In genomic region chr12:56129914-56130495, GRCh38 we compare ENCODE assay signal across 8 cellular contexts. TPM values are rescaled to one million over a fixed set of nuclear protein-coding genes. Genes with fewer than 3 reads are reported as not detected.
A peak's percentile ranks its signal among the peaks of the same experiment; 100 is the strongest.
DNase-seq lines count a peak whose midpoint lies in the region; ATAC-seq and TF ChIP-seq lines count a peak whose summit lies in the region.
"Not testable (repeated sequence)": the region's sequence is repeated elsewhere in the genome, so short reads cannot be mapped to it uniquely, and the experiment has no call there.

No MANE protein-coding gene starts in this region.

- not testable (repeated sequence) for ATAC-seq in T-helper 17 cell

- not testable (repeated sequence) for H3K27me3 ChIP-seq in BJ (ENCODE audit: control insufficient read depth, insufficient read depth, low read length); HUES6 (ENCODE audit: control insufficient read depth, insufficient read depth, low read length); ascending aorta; neural progenitor cell; subcutaneous abdominal adipose tissue (ENCODE audit: control insufficient read depth in 5 of 5, insufficient read depth in 4 of 5, low read length in 5 of 5)

- not testable (repeated sequence) for H3K27ac ChIP-seq in HUES6 (ENCODE audit: low read depth, low read length); neural progenitor cell
- H3K27ac ChIP-seq in ascending aorta: peak overlapping the region; percentile 87 to 88
- H3K27ac ChIP-seq in subcutaneous abdominal adipose tissue (ENCODE audit: low read depth, low read length): peak overlapping the region; percentile 95

- H3K9me3 ChIP-seq in HUES6 (ENCODE audit: control insufficient read depth, insufficient read depth, low read depth, low read length); T-helper 17 cell (ENCODE audit: control insufficient read depth, low read length, poor library complexity, severe bottlenecking); ascending aorta; neural progenitor cell (ENCODE audit: low read depth); subcutaneous abdominal adipose tissue (ENCODE audit: control insufficient read depth in 5 of 5, low read length in 5 of 5): not testable (repeated sequence)

- peaks cover 18% of the 10 kb centered on the region for H3K4me1 ChIP-seq in HUES6 (ENCODE audit: control insufficient read depth, insufficient read depth, low read length)
- peaks cover 9 to 21% of the 10 kb centered on the region in 2 donors for H3K4me1 ChIP-seq in ascending aorta
- peaks cover 18% of the 10 kb centered on the region for H3K4me1 ChIP-seq in neural progenitor cell
- peaks cover 18 to 62% (median 52%) of the 10 kb centered on the region in 5 donors for H3K4me1 ChIP-seq in subcutaneous abdominal adipose tissue (ENCODE audit: control insufficient read depth in 5 of 5, insufficient read depth in 5 of 5, low read length in 5 of 5)

- H3K79me2 ChIP-seq in neural progenitor cell (ENCODE audit: low read depth): peaks cover 33% of the 10 kb centered on the region

- H4K20me1 ChIP-seq in neural progenitor cell (ENCODE audit: low read depth): peaks cover 16% of the 10 kb centered on the region

- H3K9me3 Mint-ChIP-seq in neural progenitor cell: not testable (repeated sequence)

- H3K4me1 Mint-ChIP-seq in T-helper 17 cell (peaks cover 51% of the 10 kb centered on the region), neural progenitor cell (peaks cover 35% of the 10 kb centered on the region)

- H2AFZ ChIP-seq in neural progenitor cell (replicated peaks): not testable (repeated sequence)

- CTCF ChIA-PET in BJ (lab: Yijun Ruan, JAX): interaction anchor here (1.0 to 5.4 kb wide), 2 partner anchors 12 to 58 kb away, joined by 3 to 70 read pairs; partner anchors contain the start of gene SMARCC2

- H3K4me3 ChIP-seq in BJ (ENCODE audit: low read depth, low read length): peak overlapping the region; percentile 90
- peak overlapping the region; percentile 98 for H3K4me3 ChIP-seq in HUES6 (ENCODE audit: low read depth, low read length)
- H3K4me3 ChIP-seq in ascending aorta: peak overlapping the region; percentile 73 to 80
- peak overlapping the region; percentile 79 for H3K4me3 ChIP-seq in epithelial cell of proximal tubule (ENCODE audit: low read depth, low read length)
- peak overlapping the region; percentile 88 for H3K4me3 ChIP-seq in neural progenitor cell
- H3K4me3 ChIP-seq in subcutaneous abdominal adipose tissue (ENCODE audit: low read depth in 1 of 5, low read length in 5 of 5): peak overlapping the region; percentile 90 to 97 (median 93)

- H3K36me3 Mint-ChIP-seq in T-helper 17 cell (ENCODE audit: low read depth): peaks cover 13% of the 10 kb centered on the region
- H3K36me3 Mint-ChIP-seq in neural progenitor cell: peaks cover 39% of the 10 kb centered on the region

- H3K27ac Mint-ChIP-seq in T-helper 17 cell: peak overlapping the region; percentile 95
- peak overlapping the region; percentile 34 for H3K27ac Mint-ChIP-seq in neural progenitor cell

- not testable (repeated sequence) for H3K9ac ChIP-seq in HUES6 (ENCODE audit: low read length)
- H3K9ac ChIP-seq in neural progenitor cell (peak overlapping the region; percentile 67), subcutaneous abdominal adipose tissue (ENCODE audit: low read length in 5 of 5) (peak overlapping the region in 4 of 5 donors; percentile 84 to 92 (median 86))

- H3K4me3 Mint-ChIP-seq in T-helper 17 cell: peak overlapping the region; percentile 98
- H3K4me3 Mint-ChIP-seq in neural progenitor cell: peak overlapping the region; percentile 99

- POLR2A ChIA-PET in BJ (lab: Charles Lee): not testable (repeated sequence)

- intact Hi-C loops in ascending aorta (cut with DNase I): loop anchor here (5.0 kb wide), 1 partner anchor 957 kb away; the partner anchor contains the start of gene NAB2

- H3K27me3 Mint-ChIP-seq in T-helper 17 cell: not testable (repeated sequence)
- peaks cover 14% of the 10 kb centered on the region for H3K27me3 Mint-ChIP-seq in neural progenitor cell (ENCODE audit: insufficient read depth, low read depth)

- TF ChIP-seq CTCF in BJ (IDR thresholded peaks at IDR 0.05; ENCODE audit: insufficient read depth, low read depth, low read length); ascending aorta (IDR thresholded peaks at IDR 0.05); epithelial cell of proximal tubule (conservative IDR thresholded peaks at IDR 0.05; ENCODE audit: low read depth, low read length); neural progenitor cell (IDR thresholded peaks at IDR 0.05): not testable (repeated sequence)

- not testable (repeated sequence) for DNase-seq in BJ (ENCODE audit: low read depth); T-helper 17 cell; ascending aorta (ENCODE audit: low spot score in 2 of 2); epithelial cell of proximal tubule (ENCODE audit: low read depth); neural progenitor cell (ENCODE audit: low spot score)
- DNase-seq in kidney tubule cell (ENCODE audit: low spot score): peak; percentile 23

- peaks cover 32% of the 10 kb centered on the region for H3F3A ChIP-seq in neural progenitor cell (ENCODE audit: low read depth)

- H3K4me2 ChIP-seq in neural progenitor cell: peak overlapping the region; percentile 96

- H3K36me3 ChIP-seq in BJ (ENCODE audit: control insufficient read depth, insufficient read depth, low read length): peaks cover 29% of the 10 kb centered on the region
- peaks cover 47% of the 10 kb centered on the region for H3K36me3 ChIP-seq in HUES6 (ENCODE audit: control insufficient read depth, insufficient read depth, low read length)
- peaks cover 42 to 44% of the 10 kb centered on the region in 2 donors for H3K36me3 ChIP-seq in ascending aorta
- not testable (repeated sequence) for H3K36me3 ChIP-seq in neural progenitor cell
- peaks cover 6 to 47% (median 46%) of the 10 kb centered on the region in 5 donors for H3K36me3 ChIP-seq in subcutaneous abdominal adipose tissue (ENCODE audit: control insufficient read depth in 5 of 5, insufficient read depth in 5 of 5, low read length in 5 of 5)

RNA-seq across cellular contexts. Expression of gene ESYT1, which starts 1.9 kb away (rescaled TPM):
- 180 and 264 TPM in 2 replicates for polyA plus RNA-seq in BJ (2011; rRNA removed)
- polyA minus RNA-seq in BJ (2011; rRNA and poly(A)+ RNA removed): 268 and 305 TPM in 2 replicates
- total RNA-seq in T-helper 17 cell (100 to 1,000 TPM; 178 to 211 TPM), ascending aorta (119 TPM), epithelial cell of proximal tubule (384 and 464 TPM in 2 replicates), neural progenitor cell (ENCODE audit: low replicate concordance) (75.3 and 146 TPM in 2 replicates)

RNA-seq across cellular contexts. Expression of gene ZC3H10, which starts 11.9 kb away (rescaled TPM):
- polyA plus RNA-seq in BJ (2011; rRNA removed): 1.4 and 1.6 TPM in 2 replicates
- 2.9 and 3.7 TPM in 2 replicates for polyA minus RNA-seq in BJ (2011; rRNA and poly(A)+ RNA removed)
- total RNA-seq in T-helper 17 cell (1 to 10 TPM; 6.8 to 8.7 TPM), ascending aorta (11.1 TPM), epithelial cell of proximal tubule (1.8 and 2.7 TPM in 2 replicates), neural progenitor cell (ENCODE audit: low replicate concordance) (10.3 and 10.8 TPM in 2 replicates)

RNA-seq across cellular contexts. Expression of gene RPL41, which starts 13.6 kb away (rescaled TPM):
- polyA plus RNA-seq in BJ (2011; rRNA removed): 5,645 and 7,867 TPM in 2 replicates
- 516 and 877 TPM in 2 replicates for polyA minus RNA-seq in BJ (2011; rRNA and poly(A)+ RNA removed)
- total RNA-seq in T-helper 17 cell: 1,000 to 10,000 TPM; 5,484 to 5,668 TPM
- 1,819 TPM for total RNA-seq in ascending aorta
- 3,901 and 5,792 TPM in 2 replicates for total RNA-seq in epithelial cell of proximal tubule
- total RNA-seq in neural progenitor cell (ENCODE audit: low replicate concordance): 3,372 and 3,805 TPM in 2 replicates

RNA-seq across cellular contexts. Expression of gene MYL6B, which starts 22.4 kb away (rescaled TPM):
- polyA plus RNA-seq in BJ (2011; rRNA removed): 74.1 and 75.4 TPM in 2 replicates
- polyA minus RNA-seq in BJ (2011; rRNA and poly(A)+ RNA removed): 21.6 and 24.2 TPM in 2 replicates
- total RNA-seq in T-helper 17 cell (1 to 10 TPM; 5.4 to 9.0 TPM), ascending aorta (53.6 TPM), epithelial cell of proximal tubule (119 and 133 TPM in 2 replicates), neural progenitor cell (ENCODE audit: low replicate concordance) (131 and 198 TPM in 2 replicates)

RNA-seq across cellular contexts. Expression of gene PA2G4, which starts 25.6 kb away (rescaled TPM):
- 134 and 215 TPM in 2 replicates for polyA plus RNA-seq in BJ (2011; rRNA removed)
- 38.6 and 41.5 TPM in 2 replicates for polyA minus RNA-seq in BJ (2011; rRNA and poly(A)+ RNA removed)
- total RNA-seq in T-helper 17 cell: 10 to 100 TPM; 62.0 to 76.2 TPM
- total RNA-seq in ascending aorta: 101 TPM
- 230 and 332 TPM in 2 replicates for total RNA-seq in epithelial cell of proximal tubule
- 168 and 242 TPM in 2 replicates for total RNA-seq in neural progenitor cell (ENCODE audit: low replicate concordance)
